In genomic region chr12:82688035-82688501, GRCh38 we compare ENCODE assay signal across 8 cellular contexts. TPM values are rescaled to one million over a fixed set of nuclear protein-coding genes. Genes with fewer than 3 reads are reported as not detected.
DNase-seq lines count a peak whose midpoint lies in the region; ATAC-seq, FAIRE-seq and TF ChIP-seq lines count a peak whose summit lies in the region.

No MANE protein-coding gene starts in this region.

- intact Hi-C loops in GM12878 (cut with micrococcal nuclease; ENCODE audit: unreplicated experiment) (loop anchor here (5.0 to 10.0 kb wide), 5 partner anchors 287 to 1267 kb away; no protein-coding TSS in a partner anchor), right lobe of liver (cut with DNase I) (no loop called here)

- H2AFZ ChIP-seq in GM12878 (ENCODE audit: control insufficient read depth, low read depth, low read length): peak overlapping the region; percentile 99

- H3K36me3 ChIP-seq in MG63 (no peaks in the 10 kb centered on the region), GM12878 (ENCODE audit: control insufficient read depth in 2 of 2, insufficient read depth in 2 of 2, low read length in 1 of 2) (no peaks in the 10 kb centered on the region), right lobe of liver (no peaks in the 10 kb centered on the region), thoracic aorta (no peaks in the 10 kb centered on the region)

- H3K9me3 ChIP-seq in MG63: no peaks in the 10 kb centered on the region
- no peaks in the 10 kb centered on the region; the same call in 2 of the 3 replicates for H3K9me3 ChIP-seq in GM12878 (replicated peaks; ENCODE audit: control insufficient read depth, insufficient read depth, low read length)
- H3K9me3 ChIP-seq in right lobe of liver: no peaks in the 10 kb centered on the region
- H3K9me3 ChIP-seq in thoracic aorta: no peaks in the 10 kb centered on the region

- CTCF ChIA-PET in GM12878 (lab: Yijun Ruan, JAX) (interaction anchor here (0.5 kb wide), 1 partner anchor 18 kb away, joined by 6 read pairs; no protein-coding TSS in a partner anchor), GM10248 (lab: Yijun Ruan, JAX) (interaction anchor here (4.5 to 4.6 kb wide), 2 partner anchors 9 to 702 kb away, joined by 33 to 34 read pairs; no protein-coding TSS in a partner anchor)

- SMC1A ChIA-PET in GM12878 (lab: Charles Lee; ENCODE audit: uncharacterized antibody, unreplicated experiment): no interaction called here

- H3K4me1 ChIP-seq in GM12878 (ENCODE audit: control insufficient read depth, insufficient read depth, low read length) (peaks cover under 1% of the 10 kb centered on the region; the same call in 1 of the 2 replicates), right lobe of liver (peaks cover 0 to 12% (median 0%) of the 10 kb centered on the region in 4 donors), thoracic aorta (ENCODE audit: control insufficient read depth in 1 of 2, low read depth in 2 of 2) (peaks cover 0 to 13% of the 10 kb centered on the region in 2 donors)

- peak; percentile 19 for DNase-seq in GM03348 (ENCODE audit: low spot score)
- DNase-seq in MG63: no peak
- no peak for DNase-seq in GM12878 (ENCODE audit: low read depth, low spot score)
- DNase-seq in right lobe of liver: no peak
- DNase-seq in thoracic aorta (ENCODE audit: low spot score): no peak
- no peak for DNase-seq in GM12892 (ENCODE audit: insufficient read length)
- DNase-seq in COLO668 (lab: John Stamatoyannopoulos, UW; ENCODE audit: unreplicated experiment): no peak
- no peak for DNase-seq in GM10248 (ENCODE audit: extremely low spot score)

- H4K20me1 ChIP-seq in GM12878 (ENCODE audit: control insufficient read depth, insufficient read depth): no peaks in the 10 kb centered on the region

- peaks cover 3% of the 10 kb centered on the region for H3K79me2 ChIP-seq in GM12878 (ENCODE audit: control insufficient read depth, insufficient read depth, low read length)

- FAIRE-seq in GM12878 (lab: Jason Lieb, UNC) (no peak), GM12892 (lab: Jason Lieb, UNC) (no peak)

- ATAC-seq in GM12878 (peak; percentile 2; the same call in 2 of the 3 replicates), right lobe of liver (no peak), thoracic aorta (ENCODE audit: insufficient number of reproducible peaks, low FRiP score, low read depth) (no peak)

- H3K9ac ChIP-seq in GM12878 (ENCODE audit: control insufficient read depth, insufficient read depth, low read length): peak overlapping the region; percentile 89

- WGBS in GM12878 (ENCODE audit: insufficient coverage, insufficient replicate concordance, low lambda C conversion rate, missing lambda C conversion rate): 6% methylated on average over 12 of the region's 12 CpGs
- 4% methylated on average over 12 of the region's 12 CpGs for WGBS in right lobe of liver (ENCODE audit: insufficient coverage, low coverage, low lambda C conversion rate, missing lambda C conversion rate)

- BruUV-seq in GM12878 (replicated peaks; lab: Mats Ljungman, UMichigan): no TSS peak

- POLR2A ChIA-PET in GM12878 (lab: Charles Lee): no interaction called here
- POLR2A ChIA-PET in GM10248 (lab: Yijun Ruan, JAX): no interaction called here

- no peaks in the 10 kb centered on the region; the same call in none of the 2 replicates for H3K27me3 ChIP-seq in MG63
- H3K27me3 ChIP-seq in GM12878 (replicated peaks in 1 of 2; ENCODE audit: control insufficient read depth in 2 of 2, insufficient read depth in 2 of 2, low read length in 1 of 2): no peaks in the 10 kb centered on the region
- no peaks in the 10 kb centered on the region for H3K27me3 ChIP-seq in right lobe of liver
- no peaks in the 10 kb centered on the region for H3K27me3 ChIP-seq in thoracic aorta (replicated peaks; ENCODE audit: insufficient read depth)

- in situ Hi-C loops in GM12878 (cut with MboI): loop anchor here (5.0 kb wide), 2 partner anchors 1139 to 1814 kb away; no protein-coding TSS in a partner anchor

- peak overlapping the region; percentile 87 for H3K4me3 ChIP-seq in MG63
- H3K4me3 ChIP-seq in GM12878: peak overlapping the region; percentile 75
- peak overlapping the region; percentile 81 to 85 (median 81) for H3K4me3 ChIP-seq in right lobe of liver
- peak overlapping the region; percentile 81 for H3K4me3 ChIP-seq in thoracic aorta

- TF ChIP-seq EP300 in GM12878 (IDR thresholded peaks at IDR 0.05; ENCODE audit: borderline replicate concordance in 1 of 2, control insufficient read depth in 1 of 2, low read depth in 2 of 2, low read length in 2 of 2): no peak

- peak overlapping the region; percentile 80 for H3K4me2 ChIP-seq in GM12878 (ENCODE audit: control insufficient read depth, insufficient read depth)

- peak; percentile 15 to 19 (median 16); a peak in 4 of 6 replicates for TF ChIP-seq CTCF in GM12878 (IDR thresholded peaks at IDR 0.05 in 2 of 3, conservative IDR thresholded peaks at IDR 0.05 in 1 of 3; ENCODE audit: control insufficient read depth in 2 of 3, extremely low read depth in 1 of 3, insufficient read depth in 1 of 3, low read depth in 3 of 3, low read length in 3 of 3)
- TF ChIP-seq CTCF in right lobe of liver (IDR thresholded peaks at IDR 0.05): no peak
- no peak for TF ChIP-seq CTCF in thoracic aorta (IDR thresholded peaks at IDR 0.05)
- TF ChIP-seq CTCF in GM10248 (IDR thresholded peaks at IDR 0.05; ENCODE audit: control extremely low read depth, extremely low read depth, low read depth, missing control alignments): no peak

- RAD21 ChIA-PET in GM12878 (lab: Charles Lee; ENCODE audit: unreplicated experiment): interaction anchor here (1.8 kb wide), 1 partner anchor 160 kb away, joined by 10 read pairs; no protein-coding TSS in a partner anchor

- H3K27ac ChIP-seq in GM12878 (ENCODE audit: control insufficient read depth, insufficient read depth): peak overlapping the region; percentile 94
- H3K27ac ChIP-seq in right lobe of liver: peak overlapping the region in 1 of 3 donors; percentile 94
- H3K27ac ChIP-seq in thoracic aorta: no peak overlapping the region

- TF ChIP-seq POLR2A in GM12878 (IDR thresholded peaks at IDR 0.05; ENCODE audit: low read depth, low read length) (no peak), right lobe of liver (IDR thresholded peaks at IDR 0.05) (no peak), GM12892 (IDR thresholded peaks at IDR 0.05; ENCODE audit: low read depth, low read length) (no peak)

- TF ChIP-seq RAD21 in GM12878 (IDR thresholded peaks at IDR 0.05; ENCODE audit: insufficient read depth, low read depth, low read length): 0 out of 2 replicates have a peak, but pooled peaks have one; percentile 5

TF ChIP-seq in GM12878, 131 proteins besides CTCF, POLR2A, EP300 and RAD21:
- TF ChIP-seq IKZF1 (conservative IDR thresholded peaks at IDR 0.05) (peak; percentile 14; the same call in 1 of the 2 replicates), RELB (IDR thresholded peaks at IDR 0.05; ENCODE audit: low read depth) (peak; percentile 61; the same call in 1 of the 2 replicates), NBN (IDR thresholded peaks at IDR 0.05) (no peak)

RNA-seq across cellular contexts. Expression of gene TMTC2, which starts 1.4 kb away (rescaled TPM):
- total RNA-seq in MG63 (2014; rRNA removed; shearing (Covaris generic); ENCODE audit: low replicate concordance): 1.8 and 2.2 TPM in 2 replicates
- total RNA-seq in GM12878 (2013; cell fraction: nucleolus; rRNA removed): 56.9 and 65.0 TPM in 2 replicates
- total RNA-seq in GM12878 (2014; rRNA removed) (2.3 and 3.0 TPM in 2 replicates), GM12878 (2014; rRNA removed; fragmentation: Illumina TruSeq; extraction: Trizol) (1.4 and 2.0 TPM in 2 replicates), GM12878 (2021) (1.9 and 2.1 TPM in 2 replicates), right lobe of liver (1 to 10 TPM in 2 of 6 experiments, under 1 TPM in 4; 0.74 to 1.9 (median 0.96) TPM), thoracic aorta (1 to 10 TPM; 2.8 to 8.6 TPM)
- 2.6 TPM for polyA plus RNA-seq in GM12878 (2011; ENCODE audit: low read depth)
- polyA plus RNA-seq in GM12878 (2011; rRNA removed) (9.7 and 10.7 TPM in 2 replicates), GM12878 (2014; fragmentation: Illumina TruSeq; extraction: Trizol) (0.93 and 1.0 TPM in 2 replicates), GM12878 (2014; fragmentation: Nextera tagmentation; extraction: Ambion mirVana) (under 1 TPM; 0.16 to 0.22 TPM), GM12878 (2014; rRNA removed) (1.6 and 1.8 TPM in 2 replicates), GM12878 (2016; fragmentation: Nextera tagmentation; extraction: Ambion mirVana) (under 1 TPM; 0.14 to 0.40 TPM)
- 6.8 and 8.6 TPM in 2 replicates for polyA plus RNA-seq in GM12878 (2011; cell fraction: cytosol; rRNA removed)
- 27.2 and 30.2 TPM in 2 replicates for polyA plus RNA-seq in GM12878 (2011; cell fraction: nucleus; rRNA removed)
- polyA plus RNA-seq in GM12878 (2012): 2.9 and 3.5 TPM in 2 replicates
- 19.5 and 24.5 TPM in 2 replicates for polyA minus RNA-seq in GM12878 (2011; rRNA and poly(A)+ RNA removed)
- polyA minus RNA-seq in GM12878 (2011; cell fraction: cytosol; rRNA and poly(A)+ RNA removed): 4.1 and 4.4 TPM in 2 replicates
- 30.9 and 51.3 TPM in 2 replicates for polyA minus RNA-seq in GM12878 (2011; cell fraction: nucleus; rRNA and poly(A)+ RNA removed)
- 2.3 TPM for polyA plus RNA-seq in GM12892 (2012; ENCODE audit: missing spikeins)

Comparison
In these comparisons a context has a peak if more than half of its experiments do, and no peak if none do; other contexts are left out.
1. CTCF ChIP-seq: peak in GM12878 (3 of 3); none in right lobe of liver (0 of 4), thoracic aorta (single experiment) and GM10248 (single experiment).
2. Peak in every context shown above with its lines, with median percentiles within 50 percentile points of each other: H3K4me3 ChIP-seq.